25 cellular contexts compared by ENCODE assay signal in the genomic region with DNA sequence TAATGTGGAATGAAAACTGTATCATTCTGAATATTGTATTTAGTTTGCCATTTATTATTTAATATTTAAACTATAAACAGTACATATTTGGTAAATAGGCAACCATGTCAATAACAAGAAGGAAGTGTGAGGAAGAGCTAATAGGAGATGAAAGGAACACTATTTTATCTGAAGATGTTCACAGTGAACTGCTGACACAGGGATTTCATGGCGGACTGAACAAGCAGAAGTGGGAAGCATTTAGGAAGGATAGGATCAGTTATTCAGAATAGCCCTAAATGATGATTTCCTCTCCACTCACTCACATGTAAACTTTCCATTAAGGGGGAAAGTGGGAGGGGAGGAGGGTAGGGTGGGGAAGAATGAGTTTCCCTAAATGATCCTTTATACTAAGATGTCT.
DNase-seq lines count a peak whose midpoint lies in the region; ATAC-seq, FAIRE-seq and TF ChIP-seq lines count a peak whose summit lies in the region.
"Had no signal": no experiment of that assay in that cellular context is flagged by ENCODE, and none has a peak within 500 bp of the region (broad histone marks: within the 10 kb centered on the region; RNA-seq: fewer than 3 reads in every experiment).

No MANE protein-coding gene starts in this region.

- H3K9me3 ChIP-seq in A549 (no peaks in the 10 kb centered on the region), neural progenitor cell (ENCODE audit: low read depth) (no peaks in the 10 kb centered on the region)
- H3K9me3 ChIP-seq: BE2C, BLaER1 had no signal

- H3K36me3 Mint-ChIP-seq in neural progenitor cell, result no peaks in the 10 kb centered on the region
- H3K36me3 Mint-ChIP-seq: CD14-positive monocyte; CD4-positive, alpha-beta memory T cell; CD4-positive, CD25-positive, alpha-beta regulatory T cell; CD8-positive, alpha-beta memory T cell had no signal

- H3K4me3 ChIP-seq in A549 (no peak overlapping the region), neural progenitor cell (no peak overlapping the region)
- H3K4me3 ChIP-seq: BLaER1, GM12878 had no signal

- H3K27ac Mint-ChIP-seq in neural progenitor cell, result no peak overlapping the region
- H3K27ac Mint-ChIP-seq: CD14-positive monocyte; CD4-positive, alpha-beta memory T cell; CD8-positive, alpha-beta memory T cell had no signal

- H3K4me1 ChIP-seq in A549 (no peaks in the 10 kb centered on the region), neural progenitor cell (peaks cover 28% of the 10 kb centered on the region)
- H3K4me1 ChIP-seq: BE2C, BLaER1 had no signal

- no peak for FAIRE-seq in A549 (lab: Jason Lieb, UNC)
- FAIRE-seq: GM12878, GM12892, GM18507 had no signal

- no peak overlapping the region for H3K4me3 Mint-ChIP-seq in neural progenitor cell
- H3K4me3 Mint-ChIP-seq: CD14-positive monocyte; CD4-positive, alpha-beta memory T cell; CD4-positive, CD25-positive, alpha-beta regulatory T cell; CD8-positive, alpha-beta memory T cell had no signal

- no peak overlapping the region for H2AFZ ChIP-seq in neural progenitor cell (replicated peaks)

- ATAC-seq in A549 (no peak), HG03354 (IDR thresholded peaks at IDR 0.05; ENCODE audit: poor library complexity, severe bottlenecking, unreplicated experiment) (no peak)
- ATAC-seq: GM12878 had no signal

- no peak for TF ChIP-seq RAD21 in A549 (conservative IDR thresholded peaks at IDR 0.05 in 1 of 2, IDR thresholded peaks at IDR 0.05 in 1 of 2)

- H3K27ac ChIP-seq in A549, result no peak overlapping the region
- H3K27ac ChIP-seq in neural progenitor cell, result no peak overlapping the region
- H3K27ac ChIP-seq: 22Rv1, BLaER1 had no signal

- no peak for TF ChIP-seq EP300 in A549 (IDR thresholded peaks at IDR 0.05)

- TF ChIP-seq POLR2A in A549 (IDR thresholded peaks at IDR 0.05; ENCODE audit: low read length), result no peak

- no peaks in the 10 kb centered on the region for H3K27me3 ChIP-seq in neural progenitor cell
- H3K27me3 ChIP-seq: BE2C, BLaER1 had no signal

- peaks cover 15% of the 10 kb centered on the region for H3K4me1 Mint-ChIP-seq in neural progenitor cell
- H3K4me1 Mint-ChIP-seq: CD14-positive monocyte; CD4-positive, alpha-beta memory T cell; CD4-positive, CD25-positive, alpha-beta regulatory T cell; CD8-positive, alpha-beta memory T cell had no signal

- peaks cover 8% of the 10 kb centered on the region for H3K27me3 Mint-ChIP-seq in neural progenitor cell (ENCODE audit: insufficient read depth, low read depth)
- H3K27me3 Mint-ChIP-seq: CD4-positive, alpha-beta memory T cell; CD4-positive, CD25-positive, alpha-beta regulatory T cell; CD8-positive, alpha-beta memory T cell had no signal

- H3K36me3 ChIP-seq in neural progenitor cell, result no peaks in the 10 kb centered on the region
- H3K36me3 ChIP-seq: BE2C, BLaER1 had no signal

- TF ChIP-seq CTCF in A549 (IDR thresholded peaks at IDR 0.05) (no peak), neural progenitor cell (IDR thresholded peaks at IDR 0.05) (no peak)

- WGBS in A549 (ENCODE audit: missing lambda C conversion rate), result 79% methylated on average over 1 of the region's 1 CpG

- no peak overlapping the region for H3K4me2 ChIP-seq in A549
- H3K4me2 ChIP-seq in neural progenitor cell, result peak overlapping the region; percentile 35
- H3K4me2 ChIP-seq: BLaER1 had no signal

- no peaks in the 10 kb centered on the region for H4K20me1 ChIP-seq in neural progenitor cell (ENCODE audit: low read depth)
- H4K20me1 ChIP-seq: BLaER1 had no signal

- DNase-seq in NCI-H2227 treated with DMSO at 0.1 percent for 48 hours (lab: John Stamatoyannopoulos, UW), result peak; percentile 11
- no peak for DNase-seq in NCI-H2227 (lab: John Stamatoyannopoulos, UW; ENCODE audit: unreplicated experiment)
- DNase-seq in A549 (ENCODE audit: low read depth in 1 of 2, low spot score in 1 of 2), result no peak
- DNase-seq in neural progenitor cell (ENCODE audit: low spot score), result no peak
- DNase-seq: ACHN; BE2C; C1 segment of cervical spinal cord; CD4-positive, alpha-beta memory T cell; CD4-positive, CD25-positive, alpha-beta regulatory T cell; CD8-positive, alpha-beta memory T cell; COR-L47; DMS 273 treated with DMSO at 0.1 percent for 48 hours; DMS153; DMS53; DMS79; DND-41; EL; GDM1 had no signal

- no peak overlapping the region for H3K9ac ChIP-seq in neural progenitor cell
- H3K9ac ChIP-seq: BLaER1 had no signal

- CTCF ChIA-PET in A549 (lab: Yijun Ruan, JAX), result interaction anchor here (1.3 kb wide), 1 partner anchor 17 kb away, joined by 3 read pairs; no protein-coding TSS in a partner anchor

- H3F3A ChIP-seq in neural progenitor cell (ENCODE audit: low read depth), result no peaks in the 10 kb centered on the region

- no peaks in the 10 kb centered on the region for H3K79me2 ChIP-seq in neural progenitor cell (ENCODE audit: low read depth)

- H3K9me3 Mint-ChIP-seq in neural progenitor cell, result peaks cover 2% of the 10 kb centered on the region

- POLR2A ChIA-PET in A549 (lab: Yijun Ruan, JAX), result no interaction called here

TF ChIP-seq in A549, 52 proteins besides CTCF, POLR2A, EP300 and RAD21:
- TF ChIP-seq MAFK (IDR thresholded peaks at IDR 0.05; ENCODE audit: partially characterized antibody), result peak; percentile 56
- no peak for TF ChIP-seq TFCP2L1 (CRISPR knock-in tag; IDR thresholded peaks at IDR 0.05)
